7 cellular contexts compared by ENCODE assay signal in genomic region chrX:130495502-130495901, GRCh38.
DNase-seq lines count a peak whose midpoint lies in the region; ATAC-seq, FAIRE-seq and TF ChIP-seq lines count a peak whose summit lies in the region.
"Not testable (repeated sequence)": the region's sequence is repeated elsewhere in the genome, so short reads cannot be mapped to it uniquely, and the experiment has no call there.

No MANE protein-coding gene starts in this region.

- H3K36me3 Mint-ChIP-seq in central memory CD8-positive, alpha-beta T cell (ENCODE audit: insufficient read depth); effector memory CD8-positive, alpha-beta T cell (ENCODE audit: insufficient read depth): not testable (repeated sequence)

- FAIRE-seq in GM12891 (lab: Jason Lieb, UNC), result peak; percentile 54
- peak; percentile 73 for FAIRE-seq in GM18507 (lab: Jason Lieb, UNC)
- FAIRE-seq in H54 (lab: Jason Lieb, UNC), result peak; percentile 68
- FAIRE-seq in GM12878 (lab: Jason Lieb, UNC), result peak; percentile 54
- peak; percentile 63 for FAIRE-seq in HepG2 (lab: Jason Lieb, UNC)

- not testable (repeated sequence) for TF ChIP-seq CTCF in GM12878 (IDR thresholded peaks at IDR 0.05 in 2 of 3, conservative IDR thresholded peaks at IDR 0.05 in 1 of 3; ENCODE audit: control insufficient read depth in 2 of 3, extremely low read depth in 1 of 3, insufficient read depth in 1 of 3, low read depth in 3 of 3, low read length in 3 of 3); HepG2 (CRISPR knock-in tag; IDR thresholded peaks at IDR 0.05)

- H3K4me3 Mint-ChIP-seq in central memory CD8-positive, alpha-beta T cell; effector memory CD8-positive, alpha-beta T cell: not testable (repeated sequence)

- RAD21 ChIA-PET in GM12878 (lab: Charles Lee; ENCODE audit: unreplicated experiment), result not testable (repeated sequence)

- CTCF ChIA-PET in GM12878 (lab: Yijun Ruan, JAX); HepG2 (lab: Yijun Ruan, JAX; ENCODE audit: low intra/inter-chr PET ratio, low total read pairs): not testable (repeated sequence)

- TF ChIP-seq RAD21 in GM12878 (IDR thresholded peaks at IDR 0.05; ENCODE audit: insufficient read depth, low read depth, low read length); HepG2 (CRISPR knock-in tag; IDR thresholded peaks at IDR 0.05): not testable (repeated sequence)

- not testable (repeated sequence) for ATAC-seq in GM12878, HepG2
- peak; percentile 72 for ATAC-seq in central memory CD8-positive, alpha-beta T cell (replicated peaks; ENCODE audit: extremely low read depth, poor library complexity, severe bottlenecking)
- peak; percentile 66 for ATAC-seq in effector memory CD8-positive, alpha-beta T cell (replicated peaks)

- not testable (repeated sequence) for H3K79me2 ChIP-seq in GM12878 (ENCODE audit: control insufficient read depth, insufficient read depth, low read length); HepG2 (ENCODE audit: insufficient read depth, low read length)

- SMC1A ChIA-PET in GM12878 (lab: Charles Lee; ENCODE audit: uncharacterized antibody, unreplicated experiment), result not testable (repeated sequence)

- H3K9me3 Mint-ChIP-seq in central memory CD8-positive, alpha-beta T cell; effector memory CD8-positive, alpha-beta T cell: not testable (repeated sequence)

- WGBS in GM12878 (ENCODE audit: insufficient coverage, insufficient replicate concordance, low lambda C conversion rate, missing lambda C conversion rate), result 67% methylated on average over 10 of the region's 10 CpGs
- WGBS in HepG2 (ENCODE audit: low lambda C conversion rate), result 25% methylated on average over 3 of the region's 10 CpGs

- H3K27ac Mint-ChIP-seq in central memory CD8-positive, alpha-beta T cell (ENCODE audit: low read depth); effector memory CD8-positive, alpha-beta T cell: not testable (repeated sequence)

- not testable (repeated sequence) for H3K4me2 ChIP-seq in GM12878 (ENCODE audit: control insufficient read depth, insufficient read depth); HepG2 (ENCODE audit: low read depth, low read length)

- H3K36me3 ChIP-seq in GM12878 (ENCODE audit: control insufficient read depth in 2 of 2, insufficient read depth in 2 of 2, low read length in 1 of 2); HepG2 (replicated peaks in 1 of 2; ENCODE audit: control insufficient read depth in 1 of 2, insufficient read depth in 2 of 2, low read length in 2 of 2): not testable (repeated sequence)

- not testable (repeated sequence) for H3K4me3 ChIP-seq in GM12878; HepG2 (replicated peaks in 1 of 3; ENCODE audit: insufficient read depth in 1 of 3, low read depth in 2 of 3, low read length in 3 of 3)

- not testable (repeated sequence) for H3K9me3 ChIP-seq in GM12878 (replicated peaks; ENCODE audit: control insufficient read depth, insufficient read depth, low read length); HepG2 (ENCODE audit: low read length)

- intact Hi-C loops in GM12878 (cut with micrococcal nuclease; ENCODE audit: unreplicated experiment); HepG2 (cut with micrococcal nuclease; ENCODE audit: unreplicated experiment): not testable (repeated sequence)

- not testable (repeated sequence) for H2AFZ ChIP-seq in GM12878 (ENCODE audit: control insufficient read depth, low read depth, low read length); HepG2 (ENCODE audit: low read length)

- not testable (repeated sequence) for BruUV-seq in GM12878 (replicated peaks; lab: Mats Ljungman, UMichigan); HepG2 (replicated peaks; lab: Mats Ljungman, UMichigan)

- H3K27me3 ChIP-seq in GM12878 (replicated peaks in 1 of 2; ENCODE audit: control insufficient read depth in 2 of 2, insufficient read depth in 2 of 2, low read length in 1 of 2); HepG2 (ENCODE audit: control insufficient read depth in 1 of 2, insufficient read depth in 2 of 2, low read length in 2 of 2): not testable (repeated sequence)

- in situ Hi-C loops in GM12878 (cut with MboI); HepG2 (cut with HindIII; ENCODE audit: extremely low pct_ligation_motif_present, low pct_unique_long_range_greater_than_20kb): not testable (repeated sequence)

- not testable (repeated sequence) for H3K27me3 Mint-ChIP-seq in central memory CD8-positive, alpha-beta T cell
- H3K27me3 Mint-ChIP-seq in effector memory CD8-positive, alpha-beta T cell, result peaks cover 0 to 13% of the 10 kb centered on the region in 2 donors

- not testable (repeated sequence) for H4K20me1 ChIP-seq in GM12878 (ENCODE audit: control insufficient read depth, insufficient read depth); HepG2 (ENCODE audit: insufficient read depth, low read length)

- not testable (repeated sequence) for H3K4me1 ChIP-seq in GM12878 (ENCODE audit: control insufficient read depth, insufficient read depth, low read length); HepG2 (ENCODE audit: insufficient read depth, low read length)

- TF ChIP-seq EP300 in GM12878 (IDR thresholded peaks at IDR 0.05; ENCODE audit: borderline replicate concordance in 1 of 2, control insufficient read depth in 1 of 2, low read depth in 2 of 2, low read length in 2 of 2); HepG2 (IDR thresholded peaks at IDR 0.05; ENCODE audit: low read depth in 2 of 2, low read length in 2 of 2); HepG2 (CRISPR knock-in tag; IDR thresholded peaks at IDR 0.05; ENCODE audit: borderline replicate concordance): not testable (repeated sequence)

- not testable (repeated sequence) for TF ChIP-seq POLR2A in GM12891 (IDR thresholded peaks at IDR 0.05; ENCODE audit: low read depth, low read length); H54 (IDR thresholded peaks at IDR 0.05; ENCODE audit: low read depth, low read length); GM12878 (IDR thresholded peaks at IDR 0.05; ENCODE audit: low read depth, low read length); HepG2 (IDR thresholded peaks at IDR 0.05; ENCODE audit: insufficient read depth in 1 of 2, low read depth in 2 of 2, low read length in 2 of 2)

- not testable (repeated sequence) for H3K27ac ChIP-seq in GM12878 (ENCODE audit: control insufficient read depth, insufficient read depth); HepG2 (ENCODE audit: extremely low read length, insufficient read depth, low read length)

- POLR2A ChIA-PET in GM12878 (lab: Charles Lee); HepG2 (lab: Yijun Ruan, JAX): not testable (repeated sequence)

- not testable (repeated sequence) for H3K9ac ChIP-seq in GM12878 (ENCODE audit: control insufficient read depth, insufficient read depth, low read length); HepG2 (ENCODE audit: insufficient read depth, low read depth, low read length)

- DNase-seq in GM12891 (ENCODE audit: insufficient read length, low spot score); GM18507 (ENCODE audit: extremely low spot score, insufficient read length, low read depth); H54 (ENCODE audit: insufficient read length, low spot score); GM12878 (ENCODE audit: low read depth, low spot score); central memory CD8-positive, alpha-beta T cell (ENCODE audit: low spot score in 2 of 2); effector memory CD8-positive, alpha-beta T cell; HepG2 (ENCODE audit: low spot score): not testable (repeated sequence)

- H3K4me1 Mint-ChIP-seq in central memory CD8-positive, alpha-beta T cell; effector memory CD8-positive, alpha-beta T cell (ENCODE audit: low read depth in 2 of 2): not testable (repeated sequence)
